8 cellular contexts compared by ENCODE assay signal in genomic region chr1:167714851-167715652, GRCh38. TPM values are rescaled to one million over a fixed set of nuclear protein-coding genes. Genes with fewer than 3 reads are reported as not detected.
DNase-seq lines count a peak whose midpoint lies in the region; ATAC-seq, FAIRE-seq and TF ChIP-seq lines count a peak whose summit lies in the region.

No MANE protein-coding gene starts in this region.

- H3K14ac ChIP-seq in neuronal stem cell (ENCODE audit: low read length), result no peak overlapping the region

- no peak overlapping the region for H4K8ac ChIP-seq in neuronal stem cell (ENCODE audit: low read depth, low read length)

- no peak overlapping the region for H3K23ac ChIP-seq in neuronal stem cell (ENCODE audit: low read depth, low read length, poor library complexity)

- H3K27me3 ChIP-seq in RWPE2 (ENCODE audit: insufficient read depth, poor library complexity, severe bottlenecking) (no peaks in the 10 kb centered on the region), foreskin keratinocyte (no peaks in the 10 kb centered on the region), neuronal stem cell (ENCODE audit: control insufficient read depth in 3 of 3, insufficient read depth in 3 of 3, low read depth in 1 of 3, low read length in 3 of 3) (peaks cover 0 to 19% (median 6%) of the 10 kb centered on the region in 3 experiments), subcutaneous abdominal adipose tissue (ENCODE audit: control insufficient read depth in 5 of 5, insufficient read depth in 4 of 5, low read length in 5 of 5) (no peaks in the 10 kb centered on the region)

- H3K27ac ChIP-seq in RWPE2 (ENCODE audit: poor library complexity, severe bottlenecking) (peak overlapping the region; percentile 61), foreskin keratinocyte (peak overlapping the region; percentile 2), neuronal stem cell (replicated peaks; ENCODE audit: low read length) (peak overlapping the region; percentile 48), subcutaneous abdominal adipose tissue (ENCODE audit: low read depth, low read length) (peak overlapping the region; percentile 85)

- H3K9ac ChIP-seq in neuronal stem cell (ENCODE audit: low read depth, low read length, poor library complexity), result no peak overlapping the region
- peak overlapping the region; percentile 69 to 92 (median 89) for H3K9ac ChIP-seq in subcutaneous abdominal adipose tissue (ENCODE audit: low read length in 5 of 5)

- H3K9me3 ChIP-seq in RWPE2 (ENCODE audit: severe bottlenecking), result no peaks in the 10 kb centered on the region
- H3K9me3 ChIP-seq in neuronal stem cell (replicated peaks in 1 of 2; ENCODE audit: control insufficient read depth in 2 of 2, insufficient read depth in 1 of 2, low read depth in 1 of 2, low read length in 2 of 2), result no peaks in the 10 kb centered on the region
- no peaks in the 10 kb centered on the region for H3K9me3 ChIP-seq in subcutaneous abdominal adipose tissue (ENCODE audit: control insufficient read depth in 5 of 5, low read length in 5 of 5)

- no peak overlapping the region for H2AK5ac ChIP-seq in neuronal stem cell (ENCODE audit: low read depth, low read length)

- peak overlapping the region; percentile 52 for H3K4me2 ChIP-seq in neuronal stem cell (ENCODE audit: insufficient read depth, low read length, poor library complexity, severe bottlenecking)

- TF ChIP-seq CTCF in LNCaP clone FGC (IDR thresholded peaks at IDR 0.05; ENCODE audit: control insufficient read depth, extremely low read depth, insufficient read depth), result peak; percentile 97
- peak; percentile 94 for TF ChIP-seq CTCF in RWPE2 (IDR thresholded peaks at IDR 0.05; ENCODE audit: poor library complexity, severe bottlenecking)
- peak; percentile 99 for TF ChIP-seq CTCF in foreskin keratinocyte (conservative IDR thresholded peaks at IDR 0.05)

- DNase-seq in EL (peak; percentile 87), H54 (ENCODE audit: insufficient read length, low spot score) (peak; percentile 37), LNCaP clone FGC (ENCODE audit: low read depth) (peak; percentile 71), RWPE2 (ENCODE audit: low spot score) (no peak), foreskin keratinocyte (peak; percentile 72 to 86), neuronal stem cell (ENCODE audit: low spot score) (peak; percentile 93)
- DNase-seq in activated effector memory CD4-positive, alpha-beta T cell treated with anti-CD3 and anti-CD28 coated beads, Interleukin-2, amount 50 U/mL, for 16 hours, result peak; percentile 93

- no peak overlapping the region for H2BK120ac ChIP-seq in neuronal stem cell (ENCODE audit: low read depth, low read length)

- no peaks in the 10 kb centered on the region for H3K36me3 ChIP-seq in RWPE2 (ENCODE audit: low read depth)
- no peaks in the 10 kb centered on the region for H3K36me3 ChIP-seq in neuronal stem cell (replicated peaks in 1 of 2; ENCODE audit: control insufficient read depth in 2 of 2, insufficient read depth in 2 of 2, low read length in 2 of 2)
- H3K36me3 ChIP-seq in subcutaneous abdominal adipose tissue (ENCODE audit: control insufficient read depth in 5 of 5, insufficient read depth in 5 of 5, low read length in 5 of 5), result no peaks in the 10 kb centered on the region

- H3K79me1 ChIP-seq in neuronal stem cell (ENCODE audit: low read depth, low read length), result no peaks in the 10 kb centered on the region

- H2BK12ac ChIP-seq in neuronal stem cell (ENCODE audit: low read length), result no peak overlapping the region

- H4K91ac ChIP-seq in neuronal stem cell (ENCODE audit: low read depth, low read length, poor library complexity), result no peak overlapping the region

- no peak overlapping the region for H2BK5ac ChIP-seq in neuronal stem cell (ENCODE audit: low read length)

- WGBS in neuronal stem cell (ENCODE audit: extremely low coverage in 2 of 2, insufficient read length in 2 of 2, insufficient replicate concordance in 1 of 2), 2 donors, result no CpG with 5 or more reads among the region's 30 CpGs

- H3K4me3 ChIP-seq in LNCaP clone FGC (ENCODE audit: low read depth, low read length) (peak overlapping the region; percentile 60), RWPE2 (ENCODE audit: severe bottlenecking) (peak overlapping the region; percentile 97), neuronal stem cell (ENCODE audit: low read length in 2 of 2) (peak overlapping the region; percentile 76 to 83), subcutaneous abdominal adipose tissue (ENCODE audit: low read depth in 1 of 5, low read length in 5 of 5) (peak overlapping the region; percentile 76 to 89 (median 82))

- no peak overlapping the region for H3K18ac ChIP-seq in neuronal stem cell (ENCODE audit: low read length)

- H2BK15ac ChIP-seq in neuronal stem cell (ENCODE audit: low read length), result no peak overlapping the region

- TF ChIP-seq POLR2A in H54 (IDR thresholded peaks at IDR 0.05; ENCODE audit: low read depth, low read length), result no peak

- FAIRE-seq in H54 (lab: Jason Lieb, UNC), result no peak

- peak overlapping the region; percentile 96 for H2AFZ ChIP-seq in neuronal stem cell (ENCODE audit: low read length)

- H3K4me1 ChIP-seq in RWPE2 (ENCODE audit: insufficient read depth, poor library complexity, severe bottlenecking), result no peaks in the 10 kb centered on the region
- H3K4me1 ChIP-seq in foreskin keratinocyte, result no peaks in the 10 kb centered on the region
- H3K4me1 ChIP-seq in neuronal stem cell (ENCODE audit: control insufficient read depth in 2 of 2, insufficient read depth in 1 of 2, low read depth in 1 of 2, low read length in 2 of 2), result peaks cover 3 to 4% of the 10 kb centered on the region in 2 donors
- H3K4me1 ChIP-seq in subcutaneous abdominal adipose tissue (ENCODE audit: control insufficient read depth in 5 of 5, insufficient read depth in 5 of 5, low read length in 5 of 5), result peaks cover 0 to 28% (median 23%) of the 10 kb centered on the region in 5 donors

- no peak overlapping the region for H3K4ac ChIP-seq in neuronal stem cell (ENCODE audit: low read length)

- ATAC-seq in RWPE2 (ENCODE audit: low read depth) (peak; percentile 64), foreskin keratinocyte (peak; percentile 66)

RNA-seq across cellular contexts. Expression of gene MPZL1, which starts 6.7 kb away (rescaled TPM):
- total RNA-seq in foreskin keratinocyte, result 125 TPM in 2 replicates
- 71.4 and 86.1 TPM in 2 replicates for polyA plus RNA-seq in foreskin keratinocyte
- 78.4 TPM for polyA plus RNA-seq in neuronal stem cell (2013, experiment 1 of 2)
- 81.9 TPM for polyA plus RNA-seq in neuronal stem cell (2013, experiment 2 of 2)

Comparison
In these comparisons a context has a peak if more than half of its experiments do, and no peak if none do; other contexts are left out.
1. H3K27ac ChIP-seq: peak in every context shown above with its lines; median percentile 85 in subcutaneous abdominal adipose tissue; 61 in RWPE2; 48 in neuronal stem cell; 2 in foreskin keratinocyte.